ENCODE assay signal across 25 cellular contexts in the genomic region with DNA sequence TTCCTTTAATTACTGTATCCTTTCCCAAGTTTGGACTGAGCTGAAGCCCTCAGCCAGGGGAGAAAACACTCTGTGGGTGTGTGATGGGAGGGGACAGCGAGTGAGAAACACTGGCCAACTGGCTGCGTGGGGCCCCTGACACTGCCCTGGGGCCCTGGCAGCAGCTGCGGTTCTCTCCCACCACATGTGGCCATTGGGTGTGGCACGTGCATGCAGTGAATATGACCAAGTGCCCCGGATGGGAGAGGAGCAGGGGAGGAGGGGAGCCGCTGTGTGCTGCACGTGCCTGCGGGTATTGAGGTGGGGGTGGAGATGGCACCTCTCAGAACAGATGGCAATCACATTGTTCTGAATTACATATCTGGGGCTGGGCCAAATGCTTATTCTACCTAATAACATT.
"Had no signal": no experiment of that assay in that cellular context is flagged by ENCODE, and none has a peak within 500 bp of the region (broad histone marks: within the 10 kb centered on the region; RNA-seq: fewer than 3 reads in every experiment).

No MANE protein-coding gene starts in this region.

- H3K27ac ChIP-seq: adrenal gland, body of pancreas, colonic mucosa, epithelial cell of prostate had no signal

- DNase-seq: activated CD4-positive, alpha-beta memory T cell treated with anti-CD3 and anti-CD28 coated beads for 36 hours; activated CD4-positive, alpha-beta T cell treated with anti-CD3 and anti-CD28 coated beads for 36 hours; activated CD4-positive, alpha-beta T cell treated with anti-CD3 and anti-CD28 coated beads, Interleukin-2, amount 10 ng/mL, durations not matched to agents 24 days and 14 days; activated CD4-positive, CD25-positive, alpha-beta regulatory T cell; activated CD4-positive, CD25-positive, alpha-beta regulatory T cell treated with anti-CD3 and anti-CD28 coated beads, Interleukin-2, amount 50 U/mL, for 72 hours; activated CD8-positive, alpha-beta memory T cell treated with anti-CD3 and anti-CD28 coated beads, Interleukin-2, amount 10 ng/mL, durations not matched to agents 7 days and 5 days; activated CD8-positive, alpha-beta memory T cell treated with anti-CD3 and anti-CD28 coated beads, Interleukin-2, amount 50 U/mL, for 4 hours; activated CD8-positive, alpha-beta T cell treated with anti-CD3 and anti-CD28 coated beads, Interleukin-2, amount 10 ng/mL, durations not matched to agents 7 days and 5 days; activated effector memory CD4-positive, alpha-beta T cell treated with anti-CD3 and anti-CD28 coated beads, Interleukin-2, amount 50 U/mL, for 16 hours; activated naive CD4-positive, alpha-beta T cell treated with anti-CD3 and anti-CD28 coated beads for 36 hours; activated naive CD8-positive, alpha-beta T cell treated with anti-CD3 and anti-CD28 coated beads for 36 hours; activated naive CD8-positive, alpha-beta T cell treated with anti-CD3 and anti-CD28 coated beads, Interleukin-2, amount 50 U/mL, for 24 hours; activated T-cell treated with anti-CD3 and anti-CD28 coated beads, Interleukin-2, amount 50 U/mL, for 1 hour; activated T-cell treated with anti-CD3 and anti-CD28 coated beads, Interleukin-2, amount 50 U/mL, for 48 hours; adrenal gland; amygdala; aorta; body of pancreas; central memory CD4-positive, alpha-beta T cell; cerebellar nuclear complex; colonic mucosa; effector CD8-positive, alpha-beta T cell; head of caudate nucleus; T-helper 2 cell had no signal

- ATAC-seq: activated CD4-positive, alpha-beta T cell treated with anti-CD3 and anti-CD28 coated beads for 36 hours; activated CD8-positive, alpha-beta memory T cell treated with anti-CD3 and anti-CD28 coated beads, Interleukin-2, amount 10 ng/mL, durations not matched to agents 7 days and 5 days; activated CD8-positive, alpha-beta T cell treated with anti-CD3 and anti-CD28 coated beads, Interleukin-2, amount 10 ng/mL, durations not matched to agents 7 days and 5 days; body of pancreas had no signal

- H3K36me3 ChIP-seq: adrenal gland, colonic mucosa had no signal

- H3K27me3 ChIP-seq: adrenal gland, body of pancreas, colonic mucosa had no signal

- H3K4me3 ChIP-seq: adrenal gland, body of pancreas, colonic mucosa had no signal

- H3K4me1 ChIP-seq: adrenal gland, body of pancreas, colonic mucosa had no signal

- H3K9me3 ChIP-seq: adrenal gland, body of pancreas, colonic mucosa had no signal
